Comparison of ENCODE assay signal across 8 cellular contexts in genomic region chr11:123740787-123741158, GRCh38. TPM values are rescaled to one million over a fixed set of nuclear protein-coding genes. Genes with fewer than 3 reads are reported as not detected.
DNase-seq lines count a peak whose midpoint lies in the region; ATAC-seq and TF ChIP-seq lines count a peak whose summit lies in the region.

No MANE protein-coding gene starts in this region.

- no peak overlapping the region for H2AFZ ChIP-seq in Karpas-422 (ENCODE audit: low read length)

- H3K27me3 ChIP-seq in Karpas-422 (ENCODE audit: low read length) = no peaks in the 10 kb centered on the region
- H3K27me3 ChIP-seq in mucosa of stomach (ENCODE audit: control insufficient read depth, insufficient read depth, low read length) = no peaks in the 10 kb centered on the region

- H3K36me3 ChIP-seq in Karpas-422 (ENCODE audit: insufficient read depth, low read length) (peaks cover 5% of the 10 kb centered on the region; the same call in 1 of the 2 replicates), mucosa of stomach (ENCODE audit: control insufficient read depth, insufficient read depth, low read length) (no peaks in the 10 kb centered on the region)

- no peak overlapping the region for H3K27ac ChIP-seq in Karpas-422 (ENCODE audit: low read length)

- H3K9me2 ChIP-seq in Karpas-422 (replicated peaks; ENCODE audit: insufficient read depth, low read length) = no peaks in the 10 kb centered on the region

- H3K27me3 Mint-ChIP-seq in activated T-cell treated with anti-CD3 and anti-CD28 coated beads, Interleukin-2, amount 50 U/mL, for 72 hours (ENCODE audit: low read depth) = no peaks in the 10 kb centered on the region

- H3K4me2 ChIP-seq in Karpas-422 (ENCODE audit: low read depth, low read length, poor library complexity, severe bottlenecking) = peak overlapping the region; percentile 89

- peak in 1 of 2 donors; percentile 6 for DNase-seq in activated T-cell treated with anti-CD3 and anti-CD28 coated beads, Interleukin-2, amount 50 U/mL, for 72 hours
- DNase-seq in activated T-cell treated with anti-CD3 and anti-CD28 coated beads, Interleukin-2, amount 50 U/mL, for 48 hours = no peak
- no peak for DNase-seq in Karpas-422
- peak; percentile 5 for DNase-seq in choroid plexus epithelial cell (ENCODE audit: low read depth)
- no peak for DNase-seq in cerebellar nuclear complex (lab: John Stamatoyannopoulos, UW)
- no peak for DNase-seq in iPS-NIHi7 (ENCODE audit: extremely low spot score)

- H3K4me3 Mint-ChIP-seq in activated T-cell treated with anti-CD3 and anti-CD28 coated beads, Interleukin-2, amount 50 U/mL, for 72 hours = peak overlapping the region; percentile 90 to 99

- TF ChIP-seq CTCF in choroid plexus epithelial cell (conservative IDR thresholded peaks at IDR 0.05; ENCODE audit: low read depth, low read length) = no peak

- peaks cover 40% of the 10 kb centered on the region for H3K4me1 Mint-ChIP-seq in activated T-cell treated with anti-CD3 and anti-CD28 coated beads, Interleukin-2, amount 50 U/mL, for 72 hours (ENCODE audit: low read depth)

- H3K9ac ChIP-seq in Karpas-422 (ENCODE audit: low read length) = peak overlapping the region; percentile 84
- peak overlapping the region; percentile 83 for H3K9ac ChIP-seq in mucosa of stomach (ENCODE audit: low read length)

- peak overlapping the region; percentile 91 for H3K4me3 ChIP-seq in Karpas-422 (ENCODE audit: low read length)
- H3K4me3 ChIP-seq in choroid plexus epithelial cell (ENCODE audit: low read depth, low read length) = peak overlapping the region; percentile 89
- H3K4me3 ChIP-seq in mucosa of stomach (ENCODE audit: low read length) = peak overlapping the region; percentile 71

- ATAC-seq in activated T-cell treated with anti-CD3 and anti-CD28 coated beads, Interleukin-2, amount 50 U/mL, for 72 hours (replicated peaks in 1 of 2) = no peak
- ATAC-seq in GM19328 (IDR thresholded peaks at IDR 0.05; ENCODE audit: unreplicated experiment) = no peak

- peaks cover 52% of the 10 kb centered on the region for H3K79me2 ChIP-seq in Karpas-422 (ENCODE audit: low read length)

- H3K4me1 ChIP-seq in Karpas-422 (ENCODE audit: low read length) (peaks cover 17% of the 10 kb centered on the region), mucosa of stomach (ENCODE audit: control insufficient read depth, insufficient read depth, low read length) (peaks cover 12% of the 10 kb centered on the region)

- no peaks in the 10 kb centered on the region for H3K9me3 ChIP-seq in Karpas-422 (ENCODE audit: low read length)
- H3K9me3 ChIP-seq in mucosa of stomach (ENCODE audit: control insufficient read depth, low read length) = no peaks in the 10 kb centered on the region

- no peaks in the 10 kb centered on the region for H3K9me3 Mint-ChIP-seq in activated T-cell treated with anti-CD3 and anti-CD28 coated beads, Interleukin-2, amount 50 U/mL, for 72 hours

- peak overlapping the region; percentile 93 for H3K27ac Mint-ChIP-seq in activated T-cell treated with anti-CD3 and anti-CD28 coated beads, Interleukin-2, amount 50 U/mL, for 72 hours

- H4K20me1 ChIP-seq in Karpas-422 (ENCODE audit: insufficient read depth, low read depth, low read length) = no peaks in the 10 kb centered on the region; the same call in 1 of the 2 replicates

- peaks cover 5 to 8% of the 10 kb centered on the region in 2 donors for H3K36me3 Mint-ChIP-seq in activated T-cell treated with anti-CD3 and anti-CD28 coated beads, Interleukin-2, amount 50 U/mL, for 72 hours (ENCODE audit: insufficient read depth in 2 of 2)

RNA-seq across cellular contexts. Expression of gene ZNF202, which starts 0.7 kb away (rescaled TPM):
- 10 to 100 TPM in 1 of 2 donors, 1 to 10 TPM in 1; 8.6 to 11.5 TPM for total RNA-seq in activated T-cell treated with anti-CD3 and anti-CD28 coated beads, Interleukin-2, amount 50 U/mL, for 72 hours
- 4.7 and 8.7 TPM in 2 replicates for total RNA-seq in Karpas-422 (2014; rRNA removed; shearing (Covaris generic); ENCODE audit: low replicate concordance)

RNA-seq across cellular contexts. Expression of gene OR6X1, which starts 13.5 kb away (rescaled TPM):
- total RNA-seq in activated T-cell treated with anti-CD3 and anti-CD28 coated beads, Interleukin-2, amount 50 U/mL, for 72 hours = not detected
- total RNA-seq in Karpas-422 (2014; rRNA removed; shearing (Covaris generic); ENCODE audit: low replicate concordance) = not detected in 2 replicates
